In the genomic region with DNA sequence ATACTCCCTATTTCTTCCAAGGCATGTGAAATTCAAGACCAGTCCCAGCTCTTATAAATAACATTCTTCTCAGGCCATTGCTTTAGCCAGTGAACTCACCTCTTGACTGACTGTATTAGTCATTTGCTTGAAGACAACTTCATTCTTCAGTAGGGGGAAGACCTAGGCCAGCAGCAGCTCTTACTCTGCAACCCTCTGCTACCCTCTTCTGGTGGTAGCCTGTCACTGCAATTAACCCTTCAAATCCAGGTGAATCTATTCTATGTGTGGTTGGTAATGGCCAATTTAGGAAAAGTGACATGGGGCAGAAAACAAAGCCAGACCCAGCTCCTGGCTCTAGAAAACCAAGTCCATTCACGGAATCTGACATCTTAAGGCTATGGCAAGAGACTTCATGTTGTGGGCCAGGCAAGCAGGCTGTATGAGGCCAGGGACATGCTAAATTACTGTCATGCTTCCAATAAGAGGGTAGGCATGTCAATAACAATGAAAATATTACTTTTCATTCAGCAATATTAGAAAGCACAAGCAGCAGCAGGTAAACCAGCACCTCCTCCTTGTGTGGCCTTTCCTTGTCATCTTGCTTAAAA, we compare ENCODE assay signal across 8 cellular contexts.
DNase-seq lines count a peak whose midpoint lies in the region; ATAC-seq, FAIRE-seq and TF ChIP-seq lines count a peak whose summit lies in the region.
"Not testable (repeated sequence)": the region's sequence is repeated elsewhere in the genome, so short reads cannot be mapped to it uniquely, and the experiment has no call there.

No MANE protein-coding gene starts in this region.

- not testable (repeated sequence) for H3K4me1 Mint-ChIP-seq in GM23338

- TF ChIP-seq CTCF in GM13976 (IDR thresholded peaks at IDR 0.05; ENCODE audit: borderline replicate concordance, control extremely low read depth, extremely low read depth, insufficient read depth, missing control alignments): peak; percentile 54
- peak; percentile 66 to 80 for TF ChIP-seq CTCF in GM23338 (conservative IDR thresholded peaks at IDR 0.05; ENCODE audit: low read depth in 2 of 2)
- TF ChIP-seq CTCF in GM12878 (IDR thresholded peaks at IDR 0.05 in 2 of 3, conservative IDR thresholded peaks at IDR 0.05 in 1 of 3; ENCODE audit: control insufficient read depth in 2 of 3, extremely low read depth in 1 of 3, insufficient read depth in 1 of 3, low read depth in 3 of 3, low read length in 3 of 3): peak; percentile 43 to 55 (median 43)
- TF ChIP-seq CTCF in cardiac muscle cell (IDR thresholded peaks at IDR 0.05; ENCODE audit: low read depth, low read length): peak; percentile 50
- not testable (repeated sequence) for TF ChIP-seq CTCF in omental fat pad (IDR thresholded peaks at IDR 0.05)

- not testable (repeated sequence) for BruUV-seq in GM12878 (replicated peaks; lab: Mats Ljungman, UMichigan)

- POLR2A ChIA-PET in GM12878 (lab: Charles Lee): not testable (repeated sequence)

- H3K9me2 ChIP-seq in GM23338 (ENCODE audit: insufficient read depth): not testable (repeated sequence)

- not testable (repeated sequence) for H3K36me3 ChIP-seq in GM23338 (ENCODE audit: insufficient read depth); GM12878 (ENCODE audit: control insufficient read depth in 2 of 2, insufficient read depth in 2 of 2, low read length in 1 of 2); cardiac muscle cell

- H3K4me3 ChIP-seq in GM23338, GM12878, cardiac muscle cell: not testable (repeated sequence)

- H3K79me2 ChIP-seq in GM23338 (replicated peaks; ENCODE audit: insufficient read depth); GM12878 (ENCODE audit: control insufficient read depth, insufficient read depth, low read length): not testable (repeated sequence)

- H3K36me3 Mint-ChIP-seq in GM23338 (ENCODE audit: low read depth): not testable (repeated sequence)

- H3K4me3 Mint-ChIP-seq in GM23338: not testable (repeated sequence)

- H3F3A ChIP-seq in GM23338 (replicated peaks; ENCODE audit: low read depth): not testable (repeated sequence)

- intact Hi-C loops in GM12878 (cut with micrococcal nuclease; ENCODE audit: unreplicated experiment): loop anchor here (5.0 to 10.0 kb wide), 2 partner anchors 1219 to 1352 kb away; partner anchors contain the start of gene OR4S1

- H2AFZ ChIP-seq in GM23338; GM12878 (ENCODE audit: control insufficient read depth, low read depth, low read length): not testable (repeated sequence)

- not testable (repeated sequence) for H3K27me3 ChIP-seq in GM23338 (ENCODE audit: insufficient read depth); GM12878 (replicated peaks in 1 of 2; ENCODE audit: control insufficient read depth in 2 of 2, insufficient read depth in 2 of 2, low read length in 1 of 2); cardiac muscle cell

- in situ Hi-C loops in ACHN (cut with HindIII; ENCODE audit: low pct_ligation_motif_present, low pct_unique_long_range_greater_than_20kb, low sequenced_read_pairs); GM13976 (cut with MboI; ENCODE audit: low sequenced_read_pairs, unreplicated experiment): not testable (repeated sequence)
- in situ Hi-C loops in GM12878 (cut with MboI): loop anchor here (10.0 kb wide), 1 partner anchor 1222 kb away; the partner anchor contains the start of gene OR4S1

- H3K27me3 Mint-ChIP-seq in GM23338 (ENCODE audit: insufficient read depth, low read depth, poor library complexity): not testable (repeated sequence)

- ATAC-seq in GM23338 (peak; percentile 92), HG03521 (IDR thresholded peaks at IDR 0.05; ENCODE audit: unreplicated experiment) (peak; percentile 87), GM12878 (peak; percentile 72), omental fat pad (ENCODE audit: low FRiP score) (peak; percentile 83)

- RAD21 ChIA-PET in GM12878 (lab: Charles Lee; ENCODE audit: unreplicated experiment): not testable (repeated sequence)

- SMC1A ChIA-PET in GM12878 (lab: Charles Lee; ENCODE audit: uncharacterized antibody, unreplicated experiment): not testable (repeated sequence)

- not testable (repeated sequence) for H3K4me1 ChIP-seq in GM23338 (ENCODE audit: insufficient read depth); GM12878 (ENCODE audit: control insufficient read depth, insufficient read depth, low read length); cardiac muscle cell (ENCODE audit: low read depth)

- not testable (repeated sequence) for H3K9me3 ChIP-seq in GM12878 (replicated peaks; ENCODE audit: control insufficient read depth, insufficient read depth, low read length); cardiac muscle cell (ENCODE audit: low read depth)

- TF ChIP-seq EP300 in GM12878 (IDR thresholded peaks at IDR 0.05; ENCODE audit: borderline replicate concordance in 1 of 2, control insufficient read depth in 1 of 2, low read depth in 2 of 2, low read length in 2 of 2): not testable (repeated sequence)

- CTCF ChIA-PET in GM12878 (lab: Yijun Ruan, JAX): interaction anchor here (1.2 kb wide), 1 partner anchor 1216 kb away, joined by 3 read pairs; no protein-coding TSS in a partner anchor

- H3K27ac Mint-ChIP-seq in GM23338: not testable (repeated sequence)

- DNase-seq in ACHN: peak; percentile 52
- DNase-seq in GM13976 (ENCODE audit: low spot score); GM12878 (ENCODE audit: low read depth, low spot score); omental fat pad (ENCODE audit: low spot score): not testable (repeated sequence)
- DNase-seq in GM23338 (ENCODE audit: low spot score): peak; percentile 60
- peak; percentile 62 for DNase-seq in OCI-M1 (lab: John Stamatoyannopoulos, UW)
- DNase-seq in cardiac muscle cell (ENCODE audit: low read depth in 1 of 2, low spot score in 1 of 2): peak; percentile 32 to 49

- not testable (repeated sequence) for H3K27ac ChIP-seq in GM23338 (ENCODE audit: low read depth); GM12878 (ENCODE audit: control insufficient read depth, insufficient read depth); cardiac muscle cell

- not testable (repeated sequence) for H4K20me1 ChIP-seq in GM23338 (replicated peaks; ENCODE audit: insufficient read depth); GM12878 (ENCODE audit: control insufficient read depth, insufficient read depth)

- H3K9ac ChIP-seq in GM12878 (ENCODE audit: control insufficient read depth, insufficient read depth, low read length): not testable (repeated sequence)

- FAIRE-seq in GM12878 (lab: Jason Lieb, UNC): peak; percentile 96

- 0% methylated on average over 1 of the region's 1 CpG for WGBS in GM12878 (ENCODE audit: insufficient coverage, insufficient replicate concordance, low lambda C conversion rate, missing lambda C conversion rate)

- not testable (repeated sequence) for H3K9me3 Mint-ChIP-seq in GM23338

- peak; percentile 55 for TF ChIP-seq RAD21 in GM12878 (IDR thresholded peaks at IDR 0.05; ENCODE audit: insufficient read depth, low read depth, low read length)

- H3K4me2 ChIP-seq in GM23338; GM12878 (ENCODE audit: control insufficient read depth, insufficient read depth): not testable (repeated sequence)

- TF ChIP-seq POLR2A in GM12878 (IDR thresholded peaks at IDR 0.05; ENCODE audit: low read depth, low read length): not testable (repeated sequence)

TF ChIP-seq in GM12878, 131 proteins besides CTCF, POLR2A, EP300 and RAD21:
- TF ChIP-seq SMC3 (IDR thresholded peaks at IDR 0.05; ENCODE audit: borderline replicate concordance, low read length): 0 out of 2 replicates have a peak, but pooled peaks have one; percentile 35
